ENCODE assay signal across 12 cellular contexts in the genomic region with DNA sequence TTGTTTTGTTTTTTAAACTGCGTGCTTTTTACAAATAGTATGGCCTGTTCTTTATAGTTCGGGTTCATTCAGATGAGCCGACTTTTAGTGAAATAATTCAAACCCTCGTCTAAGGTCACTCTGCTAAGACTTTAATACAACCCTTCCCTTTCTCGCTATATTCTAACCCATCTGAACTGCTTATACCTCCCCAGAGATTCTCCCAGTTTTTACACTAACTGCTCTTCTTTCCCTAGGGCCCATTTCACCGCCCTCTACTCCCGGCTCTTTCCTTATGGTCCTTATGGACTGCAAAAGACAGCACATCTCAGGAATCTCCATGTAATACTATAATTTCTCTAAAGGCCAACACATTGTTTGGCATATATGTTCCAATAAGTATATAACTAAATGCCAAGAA. TPM values are rescaled to one million over a fixed set of nuclear protein-coding genes. Genes with fewer than 3 reads are reported as not detected.
DNase-seq lines count a peak whose midpoint lies in the region; FAIRE-seq and TF ChIP-seq lines count a peak whose summit lies in the region.
"Had no signal": no experiment of that assay in that cellular context is flagged by ENCODE, and none has a peak within 500 bp of the region (broad histone marks: within the 10 kb centered on the region; RNA-seq: fewer than 3 reads in every experiment).

No MANE protein-coding gene starts in this region.

- H3K79me2 ChIP-seq in PC-9 (ENCODE audit: low read depth) (peaks cover 70% of the 10 kb centered on the region), endothelial cell of umbilical vein (ENCODE audit: control insufficient read depth, insufficient read depth, low read length) (peaks cover 67% of the 10 kb centered on the region)

- TF ChIP-seq POLR2A in endothelial cell of umbilical vein (IDR thresholded peaks at IDR 0.05; ENCODE audit: low read depth, low read length): no peak

- H3K4me2 ChIP-seq in PC-9: peak overlapping the region; percentile 95
- peak overlapping the region; percentile 95 for H3K4me2 ChIP-seq in endothelial cell of umbilical vein (ENCODE audit: insufficient read depth, low read length)

- no peak overlapping the region for H3K27ac ChIP-seq in PC-9
- peak overlapping the region; percentile 14 for H3K27ac ChIP-seq in endothelial cell of umbilical vein (ENCODE audit: insufficient read depth, low read depth, low read length)

- peak overlapping the region; percentile 100 for H3K4me3 ChIP-seq in GM06990 (replicated peaks; ENCODE audit: low read depth, low read length)
- H3K4me3 ChIP-seq in PC-9: peak overlapping the region; percentile 80; the same call in 1 of the 2 replicates
- no peak overlapping the region for H3K4me3 ChIP-seq in endothelial cell of umbilical vein (replicated peaks in 1 of 3; ENCODE audit: insufficient read depth in 1 of 3, low read depth in 1 of 3, low read length in 3 of 3)

- no peak overlapping the region for H3K9ac ChIP-seq in endothelial cell of umbilical vein (replicated peaks; ENCODE audit: extremely low read depth, insufficient read depth, low read length)

- peaks cover 23% of the 10 kb centered on the region; the same call in 1 of the 2 replicates for H3F3A ChIP-seq in PC-9 (ENCODE audit: insufficient read depth, low read depth)

- H3K27me3 ChIP-seq in GM06990 (replicated peaks; ENCODE audit: control insufficient read depth, insufficient read depth, low read length) (no peaks in the 10 kb centered on the region), PC-9 (ENCODE audit: insufficient read depth, low read depth) (no peaks in the 10 kb centered on the region), endothelial cell of umbilical vein (ENCODE audit: control insufficient read depth in 2 of 2, insufficient read depth in 2 of 2, low read length in 2 of 2) (no peaks in the 10 kb centered on the region)

- no peak for FAIRE-seq in endothelial cell of umbilical vein (lab: Jason Lieb, UNC)

- no peaks in the 10 kb centered on the region; the same call in 1 of the 2 replicates for H3K9me2 ChIP-seq in PC-9 (ENCODE audit: insufficient read depth)

- H3K9me1 ChIP-seq in endothelial cell of umbilical vein (replicated peaks; ENCODE audit: control insufficient read depth, extremely low read depth, insufficient read depth, low read length): no peaks in the 10 kb centered on the region

- dilution Hi-C loops in endothelial cell of umbilical vein (cut with MboI; ENCODE audit: extremely low pct_ligation_motif_present, low sequenced_read_pairs): no loop called here

- peaks cover 23% of the 10 kb centered on the region for H3K36me3 Mint-ChIP-seq in progenitor cell of endocrine pancreas (ENCODE audit: insufficient read depth)

- H3K9me3 ChIP-seq in PC-9 (ENCODE audit: insufficient read depth, low read depth) (no peaks in the 10 kb centered on the region), endothelial cell of umbilical vein (replicated peaks; ENCODE audit: control insufficient read depth, insufficient read depth, low read length) (no peaks in the 10 kb centered on the region)

- H3K4me3 Mint-ChIP-seq in progenitor cell of endocrine pancreas (ENCODE audit: low read depth): peak overlapping the region; percentile 95

- no peaks in the 10 kb centered on the region for H3K27me3 Mint-ChIP-seq in progenitor cell of endocrine pancreas
- H3K27me3 Mint-ChIP-seq: dendritic cell treated with granulocyte-macrophage colony-stimulating factor and Interleukin-4, amounts not matched to agents 40 ng/mL and 50 ng/mL, for 4 days had no signal

- peaks cover 17% of the 10 kb centered on the region for H3K4me1 ChIP-seq in PC-9 (replicated peaks; ENCODE audit: insufficient read depth)
- peaks cover 17% of the 10 kb centered on the region for H3K4me1 ChIP-seq in endothelial cell of umbilical vein (ENCODE audit: control insufficient read depth, extremely low read depth, insufficient read depth, low read length)

- CTCF ChIA-PET in PC-9 (lab: Charles Lee) (no interaction called here), endothelial cell of umbilical vein (lab: Charles Lee) (interaction anchor here (1.3 kb wide), 1 partner anchor 19 kb away, joined by 3 read pairs; no protein-coding TSS in a partner anchor)

- BruUV-seq in PC-9 (replicated peaks; lab: Mats Ljungman, UMichigan): no TSS peak
- no TSS peak for BruUV-seq in endothelial cell of umbilical vein (replicated peaks; lab: Mats Ljungman, UMichigan)

- peaks cover 53% of the 10 kb centered on the region for H4K20me1 ChIP-seq in PC-9 (ENCODE audit: insufficient read depth)
- peaks cover 8% of the 10 kb centered on the region for H4K20me1 ChIP-seq in endothelial cell of umbilical vein (replicated peaks; ENCODE audit: control insufficient read depth, extremely low read depth, insufficient read depth, low read length)

- H2AFZ ChIP-seq in PC-9 (no peak overlapping the region), endothelial cell of umbilical vein (ENCODE audit: low read depth, low read length) (no peak overlapping the region)

- POLR2A ChIA-PET in PC-9 (lab: Charles Lee; ENCODE audit: unreplicated experiment) (no interaction called here), endothelial cell of umbilical vein (lab: Charles Lee) (no interaction called here)

- DNase-seq in GM06990 (ENCODE audit: extremely low read depth, insufficient read length) (no peak), PC-9 (no peak), endothelial cell of umbilical vein (ENCODE audit: low read depth, low spot score) (no peak), progenitor cell of endocrine pancreas (ENCODE audit: low spot score, unreplicated experiment) (no peak), DMS 273 treated with DMSO at 0.1 percent for 48 hours (lab: John Stamatoyannopoulos, UW) (no peak), retina (no peak)
- DNase-seq in stimulated activated naive CD4-positive, alpha-beta T cell (lab: John Stamatoyannopoulos, UW): no peak
- DNase-seq in stimulated activated CD4-positive, alpha-beta T cell treated with anti-CD3 and anti-CD28 coated beads, Interleukin-4, amount 100 ng/mL, for 4 hours: no peak
- DNase-seq: GOT3, left ventricle myocardium superior, NCI-H774 had no signal

- intact Hi-C loops in PC-9 (cut with micrococcal nuclease; ENCODE audit: unreplicated experiment) (no loop called here), endothelial cell of umbilical vein (cut with micrococcal nuclease) (no loop called here)

- peaks cover 3% of the 10 kb centered on the region for H3K9me3 Mint-ChIP-seq in progenitor cell of endocrine pancreas (ENCODE audit: low read depth)
- H3K9me3 Mint-ChIP-seq: dendritic cell treated with granulocyte-macrophage colony-stimulating factor and Interleukin-4, amounts not matched to agents 40 ng/mL and 50 ng/mL, for 4 days had no signal

- H3K36me3 ChIP-seq in GM06990 (ENCODE audit: control insufficient read depth, insufficient read depth, low read length) (peaks cover 3% of the 10 kb centered on the region; the same call in 1 of the 2 replicates), PC-9 (ENCODE audit: low read depth) (peaks cover 21% of the 10 kb centered on the region; the same call in 1 of the 2 replicates), endothelial cell of umbilical vein (ENCODE audit: control insufficient read depth in 2 of 2, extremely low read depth in 1 of 2, insufficient read depth in 2 of 2, low read length in 2 of 2) (peaks cover 0 to 7% of the 10 kb centered on the region in 2 experiments)

- H3K27ac Mint-ChIP-seq in progenitor cell of endocrine pancreas: peak overlapping the region; percentile 99
- H3K27ac Mint-ChIP-seq: dendritic cell treated with granulocyte-macrophage colony-stimulating factor and Interleukin-4, amounts not matched to agents 40 ng/mL and 50 ng/mL, for 4 days had no signal

- no peak for TF ChIP-seq CTCF in GM06990 (IDR thresholded peaks at IDR 0.05; ENCODE audit: insufficient read depth, low read length, poor library complexity, severe bottlenecking)
- TF ChIP-seq CTCF in PC-9 (conservative IDR thresholded peaks at IDR 0.05): no peak
- TF ChIP-seq CTCF in endothelial cell of umbilical vein (IDR thresholded peaks at IDR 0.05; ENCODE audit: extremely low read depth in 1 of 2, insufficient read depth in 1 of 2, low read depth in 1 of 2, low read length in 2 of 2): no peak
- no peak for TF ChIP-seq CTCF in progenitor cell of endocrine pancreas (IDR thresholded peaks at IDR 0.05; ENCODE audit: unreplicated experiment)

- peaks cover 23% of the 10 kb centered on the region for H3K4me1 Mint-ChIP-seq in progenitor cell of endocrine pancreas (ENCODE audit: low read depth)

RNA-seq across cellular contexts. Expression of a gene that starts 2.1 kb away (rescaled TPM):
- 54.3 and 79.7 TPM in 2 replicates for total RNA-seq in PC-9 (2021)
- total RNA-seq in endothelial cell of umbilical vein: 129 and 139 TPM in 2 replicates
- polyA plus RNA-seq in endothelial cell of umbilical vein: 208 and 244 TPM in 2 replicates
- 140 and 156 TPM in 2 replicates for polyA plus RNA-seq in endothelial cell of umbilical vein (2011; cell fraction: cytosol; rRNA removed)
- polyA plus RNA-seq in endothelial cell of umbilical vein (2011; cell fraction: nucleus; rRNA removed): 61.1 and 78.5 TPM in 2 replicates
- 56.7 and 94.7 TPM in 2 replicates for polyA plus RNA-seq in endothelial cell of umbilical vein (2012)
- polyA minus RNA-seq in endothelial cell of umbilical vein: 288 and 322 TPM in 2 replicates
- polyA minus RNA-seq in endothelial cell of umbilical vein (2011; cell fraction: cytosol; rRNA and poly(A)+ RNA removed): 312 TPM
- polyA minus RNA-seq in endothelial cell of umbilical vein (2011; cell fraction: nucleus; rRNA and poly(A)+ RNA removed): 60.5 and 75.3 TPM in 2 replicates
- total RNA-seq in progenitor cell of endocrine pancreas: 139 and 140 TPM in 2 replicates

RNA-seq across cellular contexts. Expression of a gene that starts 26.5 kb away (rescaled TPM):
- 25.3 and 33.4 TPM in 2 replicates for total RNA-seq in PC-9 (2021)
- 26.7 and 28.7 TPM in 2 replicates for total RNA-seq in endothelial cell of umbilical vein
- 3.6 and 6.4 TPM in 2 replicates for polyA plus RNA-seq in endothelial cell of umbilical vein
- polyA plus RNA-seq in endothelial cell of umbilical vein (2011; cell fraction: cytosol; rRNA removed): 4.8 and 4.9 TPM in 2 replicates
- polyA plus RNA-seq in endothelial cell of umbilical vein (2011; cell fraction: nucleus; rRNA removed): 5.4 and 9.3 TPM in 2 replicates
- polyA plus RNA-seq in endothelial cell of umbilical vein (2012): 10.2 and 14.5 TPM in 2 replicates
- 10.9 and 11.7 TPM in 2 replicates for polyA minus RNA-seq in endothelial cell of umbilical vein
- polyA minus RNA-seq in endothelial cell of umbilical vein (2011; cell fraction: cytosol; rRNA and poly(A)+ RNA removed): 7.5 TPM
- 10.5 and 12.4 TPM in 2 replicates for polyA minus RNA-seq in endothelial cell of umbilical vein (2011; cell fraction: nucleus; rRNA and poly(A)+ RNA removed)
- total RNA-seq in progenitor cell of endocrine pancreas: 23.7 and 25.0 TPM in 2 replicates

RNA-seq across cellular contexts. Expression of a gene that starts 26.6 kb away (rescaled TPM):
- total RNA-seq in PC-9 (2021): 27.9 and 34.3 TPM in 2 replicates
- total RNA-seq in endothelial cell of umbilical vein: 22.5 TPM in 2 replicates
- polyA plus RNA-seq in endothelial cell of umbilical vein: 2.1 and 3.1 TPM in 2 replicates
- 5.2 and 5.7 TPM in 2 replicates for polyA plus RNA-seq in endothelial cell of umbilical vein (2011; cell fraction: cytosol; rRNA removed)
- 6.8 and 11.1 TPM in 2 replicates for polyA plus RNA-seq in endothelial cell of umbilical vein (2011; cell fraction: nucleus; rRNA removed)
- polyA plus RNA-seq in endothelial cell of umbilical vein (2012): 8.9 and 15.2 TPM in 2 replicates
- polyA minus RNA-seq in endothelial cell of umbilical vein: 9.8 and 15.3 TPM in 2 replicates
- 21.0 TPM for polyA minus RNA-seq in endothelial cell of umbilical vein (2011; cell fraction: cytosol; rRNA and poly(A)+ RNA removed)
- polyA minus RNA-seq in endothelial cell of umbilical vein (2011; cell fraction: nucleus; rRNA and poly(A)+ RNA removed): 11.1 and 15.8 TPM in 2 replicates
- 30.9 and 31.4 TPM in 2 replicates for total RNA-seq in progenitor cell of endocrine pancreas

Comparison
In these comparisons a context has a peak if more than half of its experiments do, and no peak if none do; other contexts are left out.
1. H3K4me3 ChIP-seq: peak in GM06990 (single experiment) and PC-9 (single experiment); none in endothelial cell of umbilical vein (0 of 3).